Comparison of ENCODE assay signal across 8 cellular contexts in genomic region chr2:64359892-64360657, GRCh38.
DNase-seq lines count a peak whose midpoint lies in the region; ATAC-seq and TF ChIP-seq lines count a peak whose summit lies in the region.

No MANE protein-coding gene starts in this region.

- H3K36me3 Mint-ChIP-seq in activated CD8-positive, alpha-beta T cell treated with anti-CD3 and anti-CD28 coated beads, Interleukin-2, amount 10 ng/mL, durations not matched to agents 7 days and 5 days (ENCODE audit: low read depth): no peaks in the 10 kb centered on the region

- 57 to 100% methylated on average over 2 to 6 of the region's 11 CpGs for WGBS in gastroesophageal sphincter (ENCODE audit: low coverage in 1 of 2), 2 donors

- TF ChIP-seq POLR2A in gastroesophageal sphincter (IDR thresholded peaks at IDR 0.05): no peak

- POLR2A ChIA-PET in activated CD8-positive, alpha-beta T cell treated with anti-CD3 and anti-CD28 coated beads, Interleukin-2, amount 10 ng/mL, durations not matched to agents 7 days and 5 days (lab: Charles Lee): no interaction called here

- no peak overlapping the region for H3K4me3 Mint-ChIP-seq in activated CD8-positive, alpha-beta T cell treated with anti-CD3 and anti-CD28 coated beads, Interleukin-2, amount 10 ng/mL, durations not matched to agents 7 days and 5 days

- ATAC-seq in GM18858 (IDR thresholded peaks at IDR 0.05; ENCODE audit: unreplicated experiment) (peak; percentile 65), HG03064 (IDR thresholded peaks at IDR 0.05; ENCODE audit: low read depth, unreplicated experiment) (peak; percentile 63), gastroesophageal sphincter (peak; percentile 95), GM18861 (IDR thresholded peaks at IDR 0.05; ENCODE audit: unreplicated experiment) (no peak)
- peak; percentile 42 for ATAC-seq in activated CD8-positive, alpha-beta T cell treated with anti-CD3 and anti-CD28 coated beads, Interleukin-2, amount 10 ng/mL, durations not matched to agents 7 days and 5 days

- no peak overlapping the region for H3K27ac Mint-ChIP-seq in activated CD8-positive, alpha-beta T cell treated with anti-CD3 and anti-CD28 coated beads, Interleukin-2, amount 10 ng/mL, durations not matched to agents 7 days and 5 days

- CTCF ChIA-PET in activated CD8-positive, alpha-beta T cell treated with anti-CD3 and anti-CD28 coated beads, Interleukin-2, amount 10 ng/mL, durations not matched to agents 7 days and 5 days (lab: Charles Lee): interaction anchor here (1.3 to 1.4 kb wide), 2 partner anchors 29 to 32 kb away, joined by 6 to 9 read pairs; no protein-coding TSS in a partner anchor

- H3K4me3 ChIP-seq in gastroesophageal sphincter: no peak overlapping the region

- peaks cover 6% of the 10 kb centered on the region for H3K4me1 Mint-ChIP-seq in activated CD8-positive, alpha-beta T cell treated with anti-CD3 and anti-CD28 coated beads, Interleukin-2, amount 10 ng/mL, durations not matched to agents 7 days and 5 days (ENCODE audit: low read depth)

- no peak for TF ChIP-seq CTCF in gastroesophageal sphincter (IDR thresholded peaks at IDR 0.05)

- H3K9me3 ChIP-seq in gastroesophageal sphincter: no peaks in the 10 kb centered on the region

- no peaks in the 10 kb centered on the region for H3K9me3 Mint-ChIP-seq in activated CD8-positive, alpha-beta T cell treated with anti-CD3 and anti-CD28 coated beads, Interleukin-2, amount 10 ng/mL, durations not matched to agents 7 days and 5 days (ENCODE audit: insufficient read depth)

- no peak for DNase-seq in activated CD8-positive, alpha-beta T cell treated with anti-CD3 and anti-CD28 coated beads, Interleukin-2, amount 10 ng/mL, durations not matched to agents 7 days and 5 days
- peak; percentile 47 to 66 for DNase-seq in stimulated activated CD4-positive, alpha-beta T cell treated with anti-CD3 and anti-CD28 coated beads, Interleukin-12 subunit alpha, Interleukin-12 subunit beta, amount 100 ng/mL, for 24 hours (ENCODE audit: low read depth in 2 of 2)
- no peak for DNase-seq in cerebellar nuclear complex (lab: John Stamatoyannopoulos, UW)
- DNase-seq in cortex of kidney (lab: John Stamatoyannopoulos, UW): no peak

- TF ChIP-seq EP300 in gastroesophageal sphincter (IDR thresholded peaks at IDR 0.05): no peak

- H3K4me1 ChIP-seq in gastroesophageal sphincter: peaks cover 0 to 13% (median 8%) of the 10 kb centered on the region in 3 donors

- H3K36me3 ChIP-seq in gastroesophageal sphincter: no peaks in the 10 kb centered on the region

- no peaks in the 10 kb centered on the region for H3K27me3 ChIP-seq in gastroesophageal sphincter

- H3K27me3 Mint-ChIP-seq in activated CD8-positive, alpha-beta T cell treated with anti-CD3 and anti-CD28 coated beads, Interleukin-2, amount 10 ng/mL, durations not matched to agents 7 days and 5 days (ENCODE audit: low read depth): peaks cover 18% of the 10 kb centered on the region

- H3K27ac ChIP-seq in gastroesophageal sphincter: peak overlapping the region in 3 of 4 donors; percentile 27 to 57 (median 43)

Comparison
In these comparisons a context has a peak if more than half of its experiments do, and no peak if none do; other contexts are left out.
1. DNase-seq: peak in stimulated activated CD4-positive, alpha-beta T cell treated with anti-CD3 and anti-CD28 coated beads, Interleukin-12 subunit alpha, Interleukin-12 subunit beta, amount 100 ng/mL, for 24 hours (2 of 2); none in activated CD8-positive, alpha-beta T cell treated with anti-CD3 and anti-CD28 coated beads, Interleukin-2, amount 10 ng/mL, durations not matched to agents 7 days and 5 days (single experiment), cerebellar nuclear complex (0 of 2) and cortex of kidney (single experiment).